In the genomic region with DNA sequence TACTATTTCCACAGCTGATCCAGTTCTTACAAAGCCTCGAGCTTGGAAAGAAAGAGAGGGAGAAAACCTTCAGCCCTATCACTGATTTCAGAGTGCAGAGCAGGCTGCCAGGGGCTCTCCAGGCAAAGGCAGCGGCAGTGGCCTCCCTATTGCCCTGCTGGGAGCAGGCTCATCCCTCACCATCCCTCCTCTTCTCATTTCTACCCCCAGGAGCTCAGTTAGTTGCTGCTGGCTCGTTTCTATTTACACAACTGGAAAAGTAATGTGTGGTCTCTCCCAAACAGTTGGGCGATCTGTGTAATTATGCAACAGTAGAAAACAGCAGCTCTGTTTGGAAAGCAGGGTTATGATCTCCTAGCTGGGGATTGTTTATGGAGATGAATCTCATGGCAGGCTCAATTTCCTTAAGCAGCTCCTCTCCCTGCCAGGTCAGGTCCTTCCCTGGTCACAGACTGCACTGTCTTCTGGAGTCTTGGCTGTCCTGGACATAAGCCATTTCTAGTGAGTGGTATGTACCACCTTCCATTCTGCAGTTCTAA, we compare ENCODE assay signal across 13 cellular contexts. TPM values are rescaled to one million over a fixed set of nuclear protein-coding genes. Genes with fewer than 3 reads are reported as not detected.
A peak's percentile ranks its signal among the peaks of the same experiment; 100 is the strongest.
DNase-seq lines count a peak whose midpoint lies in the region; ATAC-seq and TF ChIP-seq lines count a peak whose summit lies in the region.
"Had no signal": no experiment of that assay in that cellular context is flagged by ENCODE, and none has a peak within 500 bp of the region (broad histone marks: within the 10 kb centered on the region; RNA-seq: fewer than 3 reads in every experiment).

No MANE protein-coding gene starts in this region.

- DNase-seq in AG04450 (ENCODE audit: low read depth, low spot score) = peak; percentile 86
- peak; percentile 97 for DNase-seq in NCI-H69 (lab: John Stamatoyannopoulos, UW)
- DNase-seq in fibroblast of peridontal ligament (ENCODE audit: extremely low read depth) = peak; percentile 93
- DNase-seq in omental fat pad (ENCODE audit: low spot score) = no peak
- DNase-seq in stimulated activated CD4-positive, alpha-beta T cell treated with anti-CD3 and anti-CD28 coated beads, Interleukin-1b, Interleukin-23, amount 100 ng/mL, for 48 hours = no peak
- DNase-seq in GDM1 (lab: John Stamatoyannopoulos, UW) = no peak
- DNase-seq: NCI-H510A treated with DMSO at 0.1 percent for 48 hours had no signal

- CTCF ChIA-PET in AG04450 (lab: Charles Lee) = interaction anchor here (1.4 to 2.5 kb wide), 5 partner anchors 10 to 345 kb away, joined by 3 to 13 read pairs (median 5); no protein-coding TSS in a partner anchor

- no peaks in the 10 kb centered on the region for H3K27me3 ChIP-seq in AG04450 (ENCODE audit: control insufficient read depth, insufficient read depth, low read length)
- H3K27me3 ChIP-seq: BLaER1 had no signal

- no peaks in the 10 kb centered on the region for H3K9me3 ChIP-seq in AG04450 (ENCODE audit: control insufficient read depth, insufficient read depth, low read length)
- H3K9me3 ChIP-seq: BLaER1 had no signal

- peak overlapping the region; percentile 94 for H3K27ac ChIP-seq in AG04450 (ENCODE audit: low read depth, low read length)
- H3K27ac ChIP-seq: BLaER1, epithelial cell of prostate had no signal

- POLR2A ChIA-PET in AG04450 (lab: Yijun Ruan, JAX) = interaction anchor here (0.8 to 2.5 kb wide), 22 partner anchors 9 to 216 kb away, joined by 3 to 32 read pairs (median 8); a partner anchor contains a TSS

- peak; percentile 59 for ATAC-seq in omental fat pad (ENCODE audit: low FRiP score)
- no peak for ATAC-seq in HG02678 (IDR thresholded peaks at IDR 0.05; ENCODE audit: unreplicated experiment)
- ATAC-seq in GM21526 (IDR thresholded peaks at IDR 0.05; ENCODE audit: low FRiP score, unreplicated experiment) = no peak
- ATAC-seq: activated T-helper 17 cell treated with anti-CD3 and anti-CD28 coated beads, Interleukin-2, amount 50 U/mL, for 72 hours; natural killer cell treated with Interleukin-12 subunit alpha and Interleukin-12 subunit beta and Interleukin-15 and Interleukin-18, amount 100 ng/mL, for 72 hours had no signal

- no peak overlapping the region; the same call in 1 of the 2 replicates for H3K4me3 ChIP-seq in AG04450 (ENCODE audit: low read depth, low read length)
- H3K4me3 ChIP-seq: BLaER1 had no signal

- TF ChIP-seq CTCF in AG04450 (IDR thresholded peaks at IDR 0.05; ENCODE audit: low read depth, low read length) = no peak
- no peak for TF ChIP-seq CTCF in omental fat pad (IDR thresholded peaks at IDR 0.05)

RNA-seq across cellular contexts. Expression of a gene that starts 28.7 kb away (rescaled TPM):
- polyA plus RNA-seq in AG04450 (2011; rRNA removed) = 121 and 131 TPM in 2 replicates
- 326 and 376 TPM in 2 replicates for polyA minus RNA-seq in AG04450 (2011; rRNA and poly(A)+ RNA removed)
- 100 to 1,000 TPM in 2 of 4 donors, 10 to 100 TPM in 2; 70.9 to 112 (median 98.6) TPM for total RNA-seq in omental fat pad

Comparison
In these comparisons a context has a peak if more than half of its experiments do, and no peak if none do; other contexts are left out.
1. DNase-seq: peak in AG04450 (single experiment), NCI-H69 (single experiment) and fibroblast of peridontal ligament (single experiment); none in omental fat pad (single experiment), stimulated activated CD4-positive, alpha-beta T cell treated with anti-CD3 and anti-CD28 coated beads, Interleukin-1b, Interleukin-23, amount 100 ng/mL, for 48 hours (single experiment) and GDM1 (single experiment).